Comparison of ENCODE assay signal across 8 cellular contexts in genomic region chr12:27244680-27245005, GRCh38. TPM values are rescaled to one million over a fixed set of nuclear protein-coding genes. Genes with fewer than 3 reads are reported as not detected.
DNase-seq lines count a peak whose midpoint lies in the region; ATAC-seq, FAIRE-seq and TF ChIP-seq lines count a peak whose summit lies in the region.

No MANE protein-coding gene starts in this region.

- H3K36me3 ChIP-seq in OCI-LY7 (ENCODE audit: insufficient read depth, low read length) (no peaks in the 10 kb centered on the region), endothelial cell of umbilical vein (ENCODE audit: control insufficient read depth in 2 of 2, extremely low read depth in 1 of 2, insufficient read depth in 2 of 2, low read length in 2 of 2) (no peaks in the 10 kb centered on the region), ovary (no peaks in the 10 kb centered on the region)

- no peak for DNase-seq in OCI-LY7 (ENCODE audit: low spot score)
- DNase-seq in endothelial cell of umbilical vein (ENCODE audit: low read depth, low spot score), result peak; percentile 47
- DNase-seq in ovary, result no peak
- DNase-seq in NCI-H1417 (lab: John Stamatoyannopoulos, UW), result no peak
- no peak for DNase-seq in putamen (ENCODE audit: low spot score)

- H4K20me1 ChIP-seq in OCI-LY7 (ENCODE audit: insufficient read depth, low read length) (no peaks in the 10 kb centered on the region), endothelial cell of umbilical vein (replicated peaks; ENCODE audit: control insufficient read depth, extremely low read depth, insufficient read depth, low read length) (no peaks in the 10 kb centered on the region)

- dilution Hi-C loops in endothelial cell of umbilical vein (cut with MboI; ENCODE audit: extremely low pct_ligation_motif_present, low sequenced_read_pairs), result no loop called here

- intact Hi-C loops in OCI-LY7 (cut with micrococcal nuclease; ENCODE audit: unreplicated experiment), result loop anchor here (1.0 to 5.0 kb wide), 3 partner anchors 23 to 306 kb away; partner anchors contain the start of gene FGFR1OP2
- intact Hi-C loops in endothelial cell of umbilical vein (cut with micrococcal nuclease), result loop anchor here (1.0 to 5.0 kb wide), 6 partner anchors 40 to 229 kb away; no protein-coding TSS in a partner anchor
- intact Hi-C loops in ovary (cut with DNase I), result loop anchor here in 1 of 4 donors (10.0 kb wide), 1 partner anchor 230 kb away; the partner anchor contains the start of gene TM7SF3

- ATAC-seq in GM19328 (IDR thresholded peaks at IDR 0.05; ENCODE audit: unreplicated experiment) (peak; percentile 8), HG03342 (IDR thresholded peaks at IDR 0.05; ENCODE audit: unreplicated experiment) (no peak), HG03460 (IDR thresholded peaks at IDR 0.05; ENCODE audit: unreplicated experiment) (no peak)

- FAIRE-seq in endothelial cell of umbilical vein (lab: Jason Lieb, UNC), result no peak

- H3K27me3 ChIP-seq in endothelial cell of umbilical vein (ENCODE audit: control insufficient read depth in 2 of 2, insufficient read depth in 2 of 2, low read length in 2 of 2) (no peaks in the 10 kb centered on the region), ovary (no peaks in the 10 kb centered on the region)

- no peaks in the 10 kb centered on the region for H3K9me2 ChIP-seq in OCI-LY7 (ENCODE audit: insufficient read depth, low read length)

- no peak for TF ChIP-seq CTCF in OCI-LY7 (conservative IDR thresholded peaks at IDR 0.05; ENCODE audit: low read length)
- TF ChIP-seq CTCF in endothelial cell of umbilical vein (IDR thresholded peaks at IDR 0.05; ENCODE audit: extremely low read depth in 1 of 2, insufficient read depth in 1 of 2, low read depth in 1 of 2, low read length in 2 of 2), result no peak
- no peak for TF ChIP-seq CTCF in ovary (IDR thresholded peaks at IDR 0.05)

- POLR2A ChIA-PET in OCI-LY7 (lab: Charles Lee) (interaction anchor here (0.6 to 3.0 kb wide), 5 partner anchors 14 to 802 kb away, joined by 3 to 14 read pairs (median 3); no protein-coding TSS in a partner anchor), endothelial cell of umbilical vein (lab: Charles Lee) (interaction anchor here (0.8 kb wide), 1 partner anchor 47 kb away, joined by 3 read pairs; no protein-coding TSS in a partner anchor)

- peak overlapping the region; percentile 79 for H3K4me2 ChIP-seq in OCI-LY7 (ENCODE audit: low read length)
- peak overlapping the region; percentile 93 for H3K4me2 ChIP-seq in endothelial cell of umbilical vein (ENCODE audit: insufficient read depth, low read length)

- CTCF ChIA-PET in OCI-LY7 (lab: Charles Lee; ENCODE audit: unreplicated experiment) (no interaction called here), endothelial cell of umbilical vein (lab: Charles Lee) (interaction anchor here (1.0 to 2.9 kb wide), 7 partner anchors 14 to 229 kb away, joined by 3 to 52 read pairs (median 4); no protein-coding TSS in a partner anchor)

- peaks cover 14% of the 10 kb centered on the region for H3K4me1 ChIP-seq in OCI-LY7 (ENCODE audit: insufficient read depth, low read length, poor library complexity, severe bottlenecking)
- H3K4me1 ChIP-seq in endothelial cell of umbilical vein (ENCODE audit: control insufficient read depth, extremely low read depth, insufficient read depth, low read length), result peaks cover 14% of the 10 kb centered on the region
- H3K4me1 ChIP-seq in ovary (ENCODE audit: insufficient read depth), result peaks cover 3% of the 10 kb centered on the region

- no peak for TF ChIP-seq EP300 in ovary (IDR thresholded peaks at IDR 0.05)

- BruUV-seq in OCI-LY7 (replicated peaks; lab: Mats Ljungman, UMichigan) (no TSS peak), endothelial cell of umbilical vein (replicated peaks; lab: Mats Ljungman, UMichigan) (TSS peak; percentile 52)

- TF ChIP-seq POLR2A in endothelial cell of umbilical vein (IDR thresholded peaks at IDR 0.05; ENCODE audit: low read depth, low read length) (no peak), ovary (IDR thresholded peaks at IDR 0.05) (no peak)

- H3K27ac ChIP-seq in OCI-LY7 (ENCODE audit: low read depth, low read length, poor library complexity, severe bottlenecking), result peak overlapping the region; percentile 13
- peak overlapping the region; percentile 76 for H3K27ac ChIP-seq in endothelial cell of umbilical vein (ENCODE audit: insufficient read depth, low read depth, low read length)
- H3K27ac ChIP-seq in ovary, result peak overlapping the region in 1 of 2 donors; percentile 69

- no peaks in the 10 kb centered on the region for H3K9me1 ChIP-seq in endothelial cell of umbilical vein (replicated peaks; ENCODE audit: control insufficient read depth, extremely low read depth, insufficient read depth, low read length)

- 0 to 1% (median 0%) methylated on average over 13 of the region's 13 CpGs for WGBS in ovary, 3 donors

- H3K79me2 ChIP-seq in OCI-LY7 (ENCODE audit: insufficient read depth, low read depth, low read length), result no peaks in the 10 kb centered on the region; the same call in 1 of the 2 replicates
- H3K79me2 ChIP-seq in endothelial cell of umbilical vein (ENCODE audit: control insufficient read depth, insufficient read depth, low read length), result peaks cover 36% of the 10 kb centered on the region

- H2AFZ ChIP-seq in OCI-LY7 (ENCODE audit: low read length) (peak overlapping the region; percentile 100), endothelial cell of umbilical vein (ENCODE audit: low read depth, low read length) (peak overlapping the region; percentile 95)

- peak overlapping the region; percentile 74 for H3K4me3 ChIP-seq in OCI-LY7 (ENCODE audit: low read depth, low read length, poor library complexity, severe bottlenecking)
- H3K4me3 ChIP-seq in endothelial cell of umbilical vein (replicated peaks in 1 of 3; ENCODE audit: insufficient read depth in 1 of 3, low read depth in 1 of 3, low read length in 3 of 3), result peak overlapping the region; percentile 80 to 87 (median 86)
- peak overlapping the region; percentile 86 for H3K4me3 ChIP-seq in ovary

- H3K9me3 ChIP-seq in OCI-LY7 (ENCODE audit: low read length) (peaks cover 10% of the 10 kb centered on the region; the same call in 1 of the 2 replicates), endothelial cell of umbilical vein (replicated peaks; ENCODE audit: control insufficient read depth, insufficient read depth, low read length) (no peaks in the 10 kb centered on the region), ovary (no peaks in the 10 kb centered on the region)

- H3K9ac ChIP-seq in endothelial cell of umbilical vein (replicated peaks; ENCODE audit: extremely low read depth, insufficient read depth, low read length), result peak overlapping the region; percentile 88

TF ChIP-seq in endothelial cell of umbilical vein, 7 proteins besides CTCF, POLR2A, EP300 and RAD21:
- TF ChIP-seq MYC (IDR thresholded peaks at IDR 0.05; ENCODE audit: low read depth, low read length) (no peak), GATA2 (IDR thresholded peaks at IDR 0.05; ENCODE audit: insufficient read depth, insufficient read length, low read depth, low read length) (no peak), JUN (IDR thresholded peaks at IDR 0.05; ENCODE audit: borderline replicate concordance, insufficient read depth, insufficient read length, low read depth) (no peak), MAX (IDR thresholded peaks at IDR 0.05; ENCODE audit: insufficient read depth, insufficient read length) (no peak), POLR2AphosphoS5 (IDR thresholded peaks at IDR 0.05; ENCODE audit: insufficient read depth, low read depth, low read length) (no peak)

RNA-seq across cellular contexts. Expression of gene STK38L, which starts 0.6 kb away (rescaled TPM):
- total RNA-seq in OCI-LY7 (2014; rRNA removed; shearing (Covaris generic)), result 15.2 and 18.9 TPM in 2 replicates
- total RNA-seq in OCI-LY7 (2022) (29.9 and 31.9 TPM in 2 replicates), endothelial cell of umbilical vein (58.4 and 60.0 TPM in 2 replicates), ovary (10 to 100 TPM; 13.4 to 23.6 (median 16.8) TPM)
- polyA plus RNA-seq in endothelial cell of umbilical vein (8.9 and 14.7 TPM in 2 replicates), ovary (10 to 100 TPM in 1 of 2 donors, 1 to 10 TPM in 1; 7.4 to 24.7 TPM)
- polyA plus RNA-seq in endothelial cell of umbilical vein (2011; cell fraction: cytosol; rRNA removed), result 13.4 and 15.9 TPM in 2 replicates
- 59.2 and 69.9 TPM in 2 replicates for polyA plus RNA-seq in endothelial cell of umbilical vein (2011; cell fraction: nucleus; rRNA removed)
- 37.1 and 44.9 TPM in 2 replicates for polyA plus RNA-seq in endothelial cell of umbilical vein (2012)
- 22.9 and 30.2 TPM in 2 replicates for polyA minus RNA-seq in endothelial cell of umbilical vein
- 3.7 TPM for polyA minus RNA-seq in endothelial cell of umbilical vein (2011; cell fraction: cytosol; rRNA and poly(A)+ RNA removed)
- 61.3 and 69.6 TPM in 2 replicates for polyA minus RNA-seq in endothelial cell of umbilical vein (2011; cell fraction: nucleus; rRNA and poly(A)+ RNA removed)
